ENCODE assay signal across 2 cellular contexts in the genomic region with DNA sequence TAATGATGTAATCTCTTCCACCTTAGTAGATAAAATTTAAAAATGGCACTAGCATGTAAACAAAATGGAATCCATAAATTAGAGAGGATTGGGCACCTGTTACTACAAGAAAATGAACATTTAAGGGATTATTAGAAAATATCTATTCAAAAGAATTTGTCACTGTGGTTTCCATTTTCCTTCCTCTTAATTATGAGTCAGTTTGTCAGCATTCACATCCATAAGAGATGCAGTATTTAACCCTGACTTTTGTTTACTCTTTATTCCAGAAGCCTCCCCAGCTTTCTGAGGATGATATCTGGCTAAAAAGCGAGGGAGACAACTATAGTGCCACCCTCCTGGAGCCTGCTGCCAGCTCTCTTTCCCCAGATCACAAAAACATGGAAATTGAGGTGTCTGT.
TF ChIP-seq lines count a peak whose summit lies in the region.

No MANE protein-coding gene starts in this region.

TF ChIP-seq in SK-N-SH, 30 proteins besides CTCF, POLR2A, EP300 and RAD21 (continued from another document):
- TF ChIP-seq GABPA (IDR thresholded peaks at IDR 0.05; ENCODE audit: low read depth) (no peak), MEF2A (IDR thresholded peaks at IDR 0.05; ENCODE audit: borderline replicate concordance, low read depth) (no peak), SMC3 (IDR thresholded peaks at IDR 0.05; ENCODE audit: low read depth, low read length) (no peak), NRF1 (IDR thresholded peaks at IDR 0.05; ENCODE audit: low read depth, low read length) (no peak), JUND (IDR thresholded peaks at IDR 0.05) (no peak), RXRA (IDR thresholded peaks at IDR 0.05; ENCODE audit: borderline replicate concordance, low read depth) (no peak)
- TF ChIP-seq, protein P1, sequence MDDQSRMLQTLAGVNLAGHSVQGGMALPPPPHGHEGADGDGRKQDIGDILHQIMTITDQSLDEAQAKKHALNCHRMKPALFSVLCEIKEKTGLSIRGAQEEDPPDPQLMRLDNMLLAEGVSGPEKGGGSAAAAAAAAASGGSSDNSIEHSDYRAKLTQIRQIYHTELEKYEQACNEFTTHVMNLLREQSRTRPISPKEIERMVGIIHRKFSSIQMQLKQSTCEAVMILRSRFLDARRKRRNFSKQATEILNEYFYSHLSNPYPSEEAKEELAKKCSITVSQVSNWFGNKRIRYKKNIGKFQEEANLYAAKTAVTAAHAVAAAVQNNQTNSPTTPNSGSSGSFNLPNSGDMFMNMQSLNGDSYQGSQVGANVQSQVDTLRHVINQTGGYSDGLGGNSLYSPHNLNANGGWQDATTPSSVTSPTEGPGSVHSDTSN (IDR thresholded peaks at IDR 0.05): no peak
- TF ChIP-seq, protein P2, sequence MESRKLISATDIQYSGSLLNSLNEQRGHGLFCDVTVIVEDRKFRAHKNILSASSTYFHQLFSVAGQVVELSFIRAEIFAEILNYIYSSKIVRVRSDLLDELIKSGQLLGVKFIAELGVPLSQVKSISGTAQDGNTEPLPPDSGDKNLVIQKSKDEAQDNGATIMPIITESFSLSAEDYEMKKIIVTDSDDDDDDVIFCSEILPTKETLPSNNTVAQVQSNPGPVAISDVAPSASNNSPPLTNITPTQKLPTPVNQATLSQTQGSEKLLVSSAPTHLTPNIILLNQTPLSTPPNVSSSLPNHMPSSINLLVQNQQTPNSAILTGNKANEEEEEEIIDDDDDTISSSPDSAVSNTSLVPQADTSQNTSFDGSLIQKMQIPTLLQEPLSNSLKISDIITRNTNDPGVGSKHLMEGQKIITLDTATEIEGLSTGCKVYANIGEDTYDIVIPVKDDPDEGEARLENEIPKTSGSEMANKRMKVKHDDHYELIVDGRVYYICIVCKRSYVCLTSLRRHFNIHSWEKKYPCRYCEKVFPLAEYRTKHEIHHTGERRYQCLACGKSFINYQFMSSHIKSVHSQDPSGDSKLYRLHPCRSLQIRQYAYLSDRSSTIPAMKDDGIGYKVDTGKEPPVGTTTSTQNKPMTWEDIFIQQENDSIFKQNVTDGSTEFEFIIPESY (IDR thresholded peaks at IDR 0.05; ENCODE audit: borderline replicate concordance, low read depth): no peak
- TF ChIP-seq, protein P3, sequence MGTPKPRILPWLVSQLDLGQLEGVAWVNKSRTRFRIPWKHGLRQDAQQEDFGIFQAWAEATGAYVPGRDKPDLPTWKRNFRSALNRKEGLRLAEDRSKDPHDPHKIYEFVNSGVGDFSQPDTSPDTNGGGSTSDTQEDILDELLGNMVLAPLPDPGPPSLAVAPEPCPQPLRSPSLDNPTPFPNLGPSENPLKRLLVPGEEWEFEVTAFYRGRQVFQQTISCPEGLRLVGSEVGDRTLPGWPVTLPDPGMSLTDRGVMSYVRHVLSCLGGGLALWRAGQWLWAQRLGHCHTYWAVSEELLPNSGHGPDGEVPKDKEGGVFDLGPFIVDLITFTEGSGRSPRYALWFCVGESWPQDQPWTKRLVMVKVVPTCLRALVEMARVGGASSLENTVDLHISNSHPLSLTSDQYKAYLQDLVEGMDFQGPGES (IDR thresholded peaks at IDR 0.05; ENCODE audit: low read depth, low read length): no peak
- TF ChIP-seq, protein P4, sequence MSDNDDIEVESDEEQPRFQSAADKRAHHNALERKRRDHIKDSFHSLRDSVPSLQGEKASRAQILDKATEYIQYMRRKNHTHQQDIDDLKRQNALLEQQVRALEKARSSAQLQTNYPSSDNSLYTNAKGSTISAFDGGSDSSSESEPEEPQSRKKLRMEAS (IDR thresholded peaks at IDR 0.05; ENCODE audit: low read depth): no peak
- TF ChIP-seq, protein P5, sequence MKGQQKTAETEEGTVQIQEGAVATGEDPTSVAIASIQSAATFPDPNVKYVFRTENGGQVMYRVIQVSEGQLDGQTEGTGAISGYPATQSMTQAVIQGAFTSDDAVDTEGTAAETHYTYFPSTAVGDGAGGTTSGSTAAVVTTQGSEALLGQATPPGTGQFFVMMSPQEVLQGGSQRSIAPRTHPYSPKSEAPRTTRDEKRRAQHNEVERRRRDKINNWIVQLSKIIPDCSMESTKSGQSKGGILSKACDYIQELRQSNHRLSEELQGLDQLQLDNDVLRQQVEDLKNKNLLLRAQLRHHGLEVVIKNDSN (IDR thresholded peaks at IDR 0.05; ENCODE audit: borderline replicate concordance, low read depth): no peak

TF ChIP-seq in SK-N-SH treated with all-trans-retinoic acid at 6 μM for 48 hours, 23 proteins besides CTCF, POLR2A, EP300 and RAD21 (continued from another document):
- TF ChIP-seq ZFP3 (CRISPR knock-in tag; IDR thresholded peaks at IDR 0.05) (no peak), RARB (CRISPR knock-in tag; IDR thresholded peaks at IDR 0.05) (no peak), SNAI2 (CRISPR knock-in tag; IDR thresholded peaks at IDR 0.05) (no peak), ESRRG (CRISPR knock-in tag; IDR thresholded peaks at IDR 0.05) (no peak), ZFP30 (CRISPR knock-in tag; IDR thresholded peaks at IDR 0.05) (no peak), PPARA (CRISPR knock-in tag; IDR thresholded peaks at IDR 0.05; ENCODE audit: borderline replicate concordance) (no peak), ISL1 (CRISPR knock-in tag; IDR thresholded peaks at IDR 0.05) (no peak)
- TF ChIP-seq, protein P6, sequence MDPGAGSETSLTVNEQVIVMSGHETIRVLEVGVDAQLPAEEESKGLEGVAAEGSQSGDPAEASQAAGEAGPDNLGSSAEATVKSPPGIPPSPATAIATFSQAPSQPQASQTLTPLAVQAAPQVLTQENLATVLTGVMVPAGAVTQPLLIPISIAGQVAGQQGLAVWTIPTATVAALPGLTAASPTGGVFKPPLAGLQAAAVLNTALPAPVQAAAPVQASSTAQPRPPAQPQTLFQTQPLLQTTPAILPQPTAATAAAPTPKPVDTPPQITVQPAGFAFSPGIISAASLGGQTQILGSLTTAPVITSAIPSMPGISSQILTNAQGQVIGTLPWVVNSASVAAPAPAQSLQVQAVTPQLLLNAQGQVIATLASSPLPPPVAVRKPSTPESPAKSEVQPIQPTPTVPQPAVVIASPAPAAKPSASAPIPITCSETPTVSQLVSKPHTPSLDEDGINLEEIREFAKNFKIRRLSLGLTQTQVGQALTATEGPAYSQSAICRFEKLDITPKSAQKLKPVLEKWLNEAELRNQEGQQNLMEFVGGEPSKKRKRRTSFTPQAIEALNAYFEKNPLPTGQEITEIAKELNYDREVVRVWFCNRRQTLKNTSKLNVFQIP (CRISPR knock-in tag; IDR thresholded peaks at IDR 0.05; ENCODE audit: borderline replicate concordance, low read depth): no peak
- TF ChIP-seq, protein P7, sequence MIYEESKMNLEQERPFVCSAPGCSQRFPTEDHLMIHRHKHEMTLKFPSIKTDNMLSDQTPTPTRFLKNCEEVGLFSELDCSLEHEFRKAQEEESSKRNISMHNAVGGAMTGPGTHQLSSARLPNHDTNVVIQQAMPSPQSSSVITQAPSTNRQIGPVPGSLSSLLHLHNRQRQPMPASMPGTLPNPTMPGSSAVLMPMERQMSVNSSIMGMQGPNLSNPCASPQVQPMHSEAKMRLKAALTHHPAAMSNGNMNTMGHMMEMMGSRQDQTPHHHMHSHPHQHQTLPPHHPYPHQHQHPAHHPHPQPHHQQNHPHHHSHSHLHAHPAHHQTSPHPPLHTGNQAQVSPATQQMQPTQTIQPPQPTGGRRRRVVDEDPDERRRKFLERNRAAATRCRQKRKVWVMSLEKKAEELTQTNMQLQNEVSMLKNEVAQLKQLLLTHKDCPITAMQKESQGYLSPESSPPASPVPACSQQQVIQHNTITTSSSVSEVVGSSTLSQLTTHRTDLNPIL (CRISPR knock-in tag; IDR thresholded peaks at IDR 0.05; ENCODE audit: low read depth): no peak
- TF ChIP-seq, protein P8, sequence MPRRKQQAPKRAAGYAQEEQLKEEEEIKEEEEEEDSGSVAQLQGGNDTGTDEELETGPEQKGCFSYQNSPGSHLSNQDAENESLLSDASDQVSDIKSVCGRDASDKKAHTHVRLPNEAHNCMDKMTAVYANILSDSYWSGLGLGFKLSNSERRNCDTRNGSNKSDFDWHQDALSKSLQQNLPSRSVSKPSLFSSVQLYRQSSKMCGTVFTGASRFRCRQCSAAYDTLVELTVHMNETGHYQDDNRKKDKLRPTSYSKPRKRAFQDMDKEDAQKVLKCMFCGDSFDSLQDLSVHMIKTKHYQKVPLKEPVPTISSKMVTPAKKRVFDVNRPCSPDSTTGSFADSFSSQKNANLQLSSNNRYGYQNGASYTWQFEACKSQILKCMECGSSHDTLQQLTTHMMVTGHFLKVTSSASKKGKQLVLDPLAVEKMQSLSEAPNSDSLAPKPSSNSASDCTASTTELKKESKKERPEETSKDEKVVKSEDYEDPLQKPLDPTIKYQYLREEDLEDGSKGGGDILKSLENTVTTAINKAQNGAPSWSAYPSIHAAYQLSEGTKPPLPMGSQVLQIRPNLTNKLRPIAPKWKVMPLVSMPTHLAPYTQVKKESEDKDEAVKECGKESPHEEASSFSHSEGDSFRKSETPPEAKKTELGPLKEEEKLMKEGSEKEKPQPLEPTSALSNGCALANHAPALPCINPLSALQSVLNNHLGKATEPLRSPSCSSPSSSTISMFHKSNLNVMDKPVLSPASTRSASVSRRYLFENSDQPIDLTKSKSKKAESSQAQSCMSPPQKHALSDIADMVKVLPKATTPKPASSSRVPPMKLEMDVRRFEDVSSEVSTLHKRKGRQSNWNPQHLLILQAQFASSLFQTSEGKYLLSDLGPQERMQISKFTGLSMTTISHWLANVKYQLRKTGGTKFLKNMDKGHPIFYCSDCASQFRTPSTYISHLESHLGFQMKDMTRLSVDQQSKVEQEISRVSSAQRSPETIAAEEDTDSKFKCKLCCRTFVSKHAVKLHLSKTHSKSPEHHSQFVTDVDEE (CRISPR knock-in tag; IDR thresholded peaks at IDR 0.05): no peak
